In the genomic region with DNA sequence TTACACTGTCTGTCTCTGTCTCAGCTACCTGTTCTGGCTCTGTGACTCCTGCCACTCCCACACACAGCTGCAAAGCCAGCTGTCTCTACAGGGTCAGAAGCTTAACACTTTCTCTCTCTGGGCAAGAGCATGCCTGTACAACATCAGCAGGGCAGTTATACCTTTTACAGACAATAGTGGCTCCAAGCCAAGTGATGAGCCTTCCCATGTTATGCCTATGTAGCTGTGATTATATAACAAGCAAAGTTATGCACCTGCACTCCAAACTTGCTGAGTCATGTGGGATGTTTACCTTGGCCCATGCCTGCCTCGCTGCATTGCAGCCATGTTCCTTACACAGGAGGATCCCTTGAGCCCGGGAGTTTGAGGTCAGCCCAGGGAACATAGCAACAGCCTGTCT, we compare ENCODE assay signal across 1 cellular context.
TF ChIP-seq lines count a peak whose summit lies in the region.

No MANE protein-coding gene starts in this region.

TF ChIP-seq in K562, 482 proteins besides CTCF, POLR2A, EP300 and RAD21 (continued from another document):
- TF ChIP-seq, protein P1, sequence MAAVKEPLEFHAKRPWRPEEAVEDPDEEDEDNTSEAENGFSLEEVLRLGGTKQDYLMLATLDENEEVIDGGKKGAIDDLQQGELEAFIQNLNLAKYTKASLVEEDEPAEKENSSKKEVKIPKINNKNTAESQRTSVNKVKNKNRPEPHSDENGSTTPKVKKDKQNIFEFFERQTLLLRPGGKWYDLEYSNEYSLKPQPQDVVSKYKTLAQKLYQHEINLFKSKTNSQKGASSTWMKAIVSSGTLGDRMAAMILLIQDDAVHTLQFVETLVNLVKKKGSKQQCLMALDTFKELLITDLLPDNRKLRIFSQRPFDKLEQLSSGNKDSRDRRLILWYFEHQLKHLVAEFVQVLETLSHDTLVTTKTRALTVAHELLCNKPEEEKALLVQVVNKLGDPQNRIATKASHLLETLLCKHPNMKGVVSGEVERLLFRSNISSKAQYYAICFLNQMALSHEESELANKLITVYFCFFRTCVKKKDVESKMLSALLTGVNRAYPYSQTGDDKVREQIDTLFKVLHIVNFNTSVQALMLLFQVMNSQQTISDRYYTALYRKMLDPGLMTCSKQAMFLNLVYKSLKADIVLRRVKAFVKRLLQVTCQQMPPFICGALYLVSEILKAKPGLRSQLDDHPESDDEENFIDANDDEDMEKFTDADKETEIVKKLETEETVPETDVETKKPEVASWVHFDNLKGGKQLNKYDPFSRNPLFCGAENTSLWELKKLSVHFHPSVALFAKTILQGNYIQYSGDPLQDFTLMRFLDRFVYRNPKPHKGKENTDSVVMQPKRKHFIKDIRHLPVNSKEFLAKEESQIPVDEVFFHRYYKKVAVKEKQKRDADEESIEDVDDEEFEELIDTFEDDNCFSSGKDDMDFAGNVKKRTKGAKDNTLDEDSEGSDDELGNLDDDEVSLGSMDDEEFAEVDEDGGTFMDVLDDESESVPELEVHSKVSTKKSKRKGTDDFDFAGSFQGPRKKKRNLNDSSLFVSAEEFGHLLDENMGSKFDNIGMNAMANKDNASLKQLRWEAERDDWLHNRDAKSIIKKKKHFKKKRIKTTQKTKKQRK (IDR thresholded peaks at IDR 0.05; ENCODE audit: borderline replicate concordance, low read depth, low read length): peak; percentile 85
- TF ChIP-seq, protein P2, sequence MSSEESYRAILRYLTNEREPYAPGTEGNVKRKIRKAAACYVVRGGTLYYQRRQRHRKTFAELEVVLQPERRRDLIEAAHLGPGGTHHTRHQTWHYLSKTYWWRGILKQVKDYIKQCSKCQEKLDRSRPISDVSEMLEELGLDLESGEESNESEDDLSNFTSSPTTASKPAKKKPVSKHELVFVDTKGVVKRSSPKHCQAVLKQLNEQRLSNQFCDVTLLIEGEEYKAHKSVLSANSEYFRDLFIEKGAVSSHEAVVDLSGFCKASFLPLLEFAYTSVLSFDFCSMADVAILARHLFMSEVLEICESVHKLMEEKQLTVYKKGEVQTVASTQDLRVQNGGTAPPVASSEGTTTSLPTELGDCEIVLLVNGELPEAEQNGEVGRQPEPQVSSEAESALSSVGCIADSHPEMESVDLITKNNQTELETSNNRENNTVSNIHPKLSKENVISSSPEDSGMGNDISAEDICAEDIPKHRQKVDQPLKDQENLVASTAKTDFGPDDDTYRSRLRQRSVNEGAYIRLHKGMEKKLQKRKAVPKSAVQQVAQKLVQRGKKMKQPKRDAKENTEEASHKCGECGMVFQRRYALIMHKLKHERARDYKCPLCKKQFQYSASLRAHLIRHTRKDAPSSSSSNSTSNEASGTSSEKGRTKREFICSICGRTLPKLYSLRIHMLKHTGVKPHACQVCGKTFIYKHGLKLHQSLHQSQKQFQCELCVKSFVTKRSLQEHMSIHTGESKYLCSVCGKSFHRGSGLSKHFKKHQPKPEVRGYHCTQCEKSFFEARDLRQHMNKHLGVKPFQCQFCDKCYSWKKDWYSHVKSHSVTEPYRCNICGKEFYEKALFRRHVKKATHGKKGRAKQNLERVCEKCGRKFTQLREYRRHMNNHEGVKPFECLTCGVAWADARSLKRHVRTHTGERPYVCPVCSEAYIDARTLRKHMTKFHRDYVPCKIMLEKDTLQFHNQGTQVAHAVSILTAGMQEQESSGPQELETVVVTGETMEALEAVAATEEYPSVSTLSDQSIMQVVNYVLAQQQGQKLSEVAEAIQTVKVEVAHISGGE (CRISPR knock-in tag; IDR thresholded peaks at IDR 0.05): peak in 1 of 3 experiments; percentile 89; a peak in 1 of 6 replicates
- TF ChIP-seq GTF2F1 (IDR thresholded peaks at IDR 0.05; ENCODE audit: low read depth, low read length) (no peak), TARDBP (IDR thresholded peaks at IDR 0.05) (no peak), ZNF311 (CRISPR knock-in tag; IDR thresholded peaks at IDR 0.05) (no peak), MYC (IDR thresholded peaks at IDR 0.05; ENCODE audit: low read depth, low read length) (no peak), MYC (CRISPR knock-in tag; IDR thresholded peaks at IDR 0.05; ENCODE audit: borderline replicate concordance, low read depth) (no peak), ZFP36 (IDR thresholded peaks at IDR 0.05; ENCODE audit: low read depth, low read length, partially characterized antibody) (peak; percentile 64), SP2 (IDR thresholded peaks at IDR 0.05; ENCODE audit: extremely low read depth, low read depth, low read length, poor library complexity, severe bottlenecking) (no peak)
- TF ChIP-seq, protein P3, sequence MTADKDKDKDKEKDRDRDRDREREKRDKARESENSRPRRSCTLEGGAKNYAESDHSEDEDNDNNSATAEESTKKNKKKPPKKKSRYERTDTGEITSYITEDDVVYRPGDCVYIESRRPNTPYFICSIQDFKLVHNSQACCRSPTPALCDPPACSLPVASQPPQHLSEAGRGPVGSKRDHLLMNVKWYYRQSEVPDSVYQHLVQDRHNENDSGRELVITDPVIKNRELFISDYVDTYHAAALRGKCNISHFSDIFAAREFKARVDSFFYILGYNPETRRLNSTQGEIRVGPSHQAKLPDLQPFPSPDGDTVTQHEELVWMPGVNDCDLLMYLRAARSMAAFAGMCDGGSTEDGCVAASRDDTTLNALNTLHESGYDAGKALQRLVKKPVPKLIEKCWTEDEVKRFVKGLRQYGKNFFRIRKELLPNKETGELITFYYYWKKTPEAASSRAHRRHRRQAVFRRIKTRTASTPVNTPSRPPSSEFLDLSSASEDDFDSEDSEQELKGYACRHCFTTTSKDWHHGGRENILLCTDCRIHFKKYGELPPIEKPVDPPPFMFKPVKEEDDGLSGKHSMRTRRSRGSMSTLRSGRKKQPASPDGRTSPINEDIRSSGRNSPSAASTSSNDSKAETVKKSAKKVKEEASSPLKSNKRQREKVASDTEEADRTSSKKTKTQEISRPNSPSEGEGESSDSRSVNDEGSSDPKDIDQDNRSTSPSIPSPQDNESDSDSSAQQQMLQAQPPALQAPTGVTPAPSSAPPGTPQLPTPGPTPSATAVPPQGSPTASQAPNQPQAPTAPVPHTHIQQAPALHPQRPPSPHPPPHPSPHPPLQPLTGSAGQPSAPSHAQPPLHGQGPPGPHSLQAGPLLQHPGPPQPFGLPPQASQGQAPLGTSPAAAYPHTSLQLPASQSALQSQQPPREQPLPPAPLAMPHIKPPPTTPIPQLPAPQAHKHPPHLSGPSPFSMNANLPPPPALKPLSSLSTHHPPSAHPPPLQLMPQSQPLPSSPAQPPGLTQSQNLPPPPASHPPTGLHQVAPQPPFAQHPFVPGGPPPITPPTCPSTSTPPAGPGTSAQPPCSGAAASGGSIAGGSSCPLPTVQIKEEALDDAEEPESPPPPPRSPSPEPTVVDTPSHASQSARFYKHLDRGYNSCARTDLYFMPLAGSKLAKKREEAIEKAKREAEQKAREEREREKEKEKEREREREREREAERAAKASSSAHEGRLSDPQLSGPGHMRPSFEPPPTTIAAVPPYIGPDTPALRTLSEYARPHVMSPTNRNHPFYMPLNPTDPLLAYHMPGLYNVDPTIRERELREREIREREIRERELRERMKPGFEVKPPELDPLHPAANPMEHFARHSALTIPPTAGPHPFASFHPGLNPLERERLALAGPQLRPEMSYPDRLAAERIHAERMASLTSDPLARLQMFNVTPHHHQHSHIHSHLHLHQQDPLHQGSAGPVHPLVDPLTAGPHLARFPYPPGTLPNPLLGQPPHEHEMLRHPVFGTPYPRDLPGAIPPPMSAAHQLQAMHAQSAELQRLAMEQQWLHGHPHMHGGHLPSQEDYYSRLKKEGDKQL (CRISPR knock-in tag; IDR thresholded peaks at IDR 0.05; ENCODE audit: borderline replicate concordance): no peak
- TF ChIP-seq, protein P4, sequence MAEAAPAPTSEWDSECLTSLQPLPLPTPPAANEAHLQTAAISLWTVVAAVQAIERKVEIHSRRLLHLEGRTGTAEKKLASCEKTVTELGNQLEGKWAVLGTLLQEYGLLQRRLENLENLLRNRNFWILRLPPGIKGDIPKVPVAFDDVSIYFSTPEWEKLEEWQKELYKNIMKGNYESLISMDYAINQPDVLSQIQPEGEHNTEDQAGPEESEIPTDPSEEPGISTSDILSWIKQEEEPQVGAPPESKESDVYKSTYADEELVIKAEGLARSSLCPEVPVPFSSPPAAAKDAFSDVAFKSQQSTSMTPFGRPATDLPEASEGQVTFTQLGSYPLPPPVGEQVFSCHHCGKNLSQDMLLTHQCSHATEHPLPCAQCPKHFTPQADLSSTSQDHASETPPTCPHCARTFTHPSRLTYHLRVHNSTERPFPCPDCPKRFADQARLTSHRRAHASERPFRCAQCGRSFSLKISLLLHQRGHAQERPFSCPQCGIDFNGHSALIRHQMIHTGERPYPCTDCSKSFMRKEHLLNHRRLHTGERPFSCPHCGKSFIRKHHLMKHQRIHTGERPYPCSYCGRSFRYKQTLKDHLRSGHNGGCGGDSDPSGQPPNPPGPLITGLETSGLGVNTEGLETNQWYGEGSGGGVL (CRISPR knock-in tag; IDR thresholded peaks at IDR 0.05): no peak
- TF ChIP-seq, protein P5, sequence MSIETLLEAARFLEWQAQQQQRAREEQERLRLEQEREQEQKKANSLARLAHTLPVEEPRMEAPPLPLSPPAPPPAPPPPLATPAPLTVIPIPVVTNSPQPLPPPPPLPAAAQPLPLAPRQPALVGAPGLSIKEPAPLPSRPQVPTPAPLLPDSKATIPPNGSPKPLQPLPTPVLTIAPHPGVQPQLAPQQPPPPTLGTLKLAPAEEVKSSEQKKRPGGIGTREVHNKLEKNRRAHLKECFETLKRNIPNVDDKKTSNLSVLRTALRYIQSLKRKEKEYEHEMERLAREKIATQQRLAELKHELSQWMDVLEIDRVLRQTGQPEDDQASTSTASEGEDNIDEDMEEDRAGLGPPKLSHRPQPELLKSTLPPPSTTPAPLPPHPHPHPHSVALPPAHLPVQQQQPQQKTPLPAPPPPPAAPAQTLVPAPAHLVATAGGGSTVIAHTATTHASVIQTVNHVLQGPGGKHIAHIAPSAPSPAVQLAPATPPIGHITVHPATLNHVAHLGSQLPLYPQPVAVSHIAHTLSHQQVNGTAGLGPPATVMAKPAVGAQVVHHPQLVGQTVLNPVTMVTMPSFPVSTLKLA (conservative IDR thresholded peaks at IDR 0.05): no peak
